In the genomic region with DNA sequence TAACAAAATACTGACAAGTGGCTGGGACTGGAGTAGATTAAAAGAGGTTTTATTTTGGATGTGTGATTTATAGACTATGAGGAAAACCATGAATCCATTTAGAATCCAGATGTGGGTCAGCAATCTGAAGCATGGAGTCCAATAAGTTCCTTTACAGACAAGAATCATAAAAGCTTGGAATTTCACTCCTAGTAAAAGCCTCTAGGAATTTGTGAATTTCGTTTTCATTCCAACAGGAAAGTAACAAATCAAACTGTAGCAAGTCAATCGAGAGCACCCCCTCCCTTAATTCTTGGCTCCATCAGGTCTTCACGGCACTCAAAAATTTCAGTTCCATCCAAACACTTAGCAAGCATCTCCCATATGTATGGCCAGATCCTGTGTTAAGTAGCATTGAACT, we compare ENCODE assay signal across 30 cellular contexts.
"Had no signal": no experiment of that assay in that cellular context is flagged by ENCODE, and none has a peak within 500 bp of the region (broad histone marks: within the 10 kb centered on the region; RNA-seq: fewer than 3 reads in every experiment).

No MANE protein-coding gene starts in this region.

- H3K9me3 ChIP-seq: ascending aorta had no signal

- H3K4me1 ChIP-seq: ascending aorta had no signal

- H3K27ac ChIP-seq: ascending aorta, cardiac muscle cell, VCaP had no signal

- H3K36me3 ChIP-seq: ascending aorta, cardiac muscle cell had no signal

- DNase-seq: activated CD4-positive, alpha-beta memory T cell treated with anti-CD3 and anti-CD28 coated beads, Interleukin-2, amount 10 ng/mL, durations not matched to agents 7 days and 5 days; activated CD4-positive, alpha-beta T cell treated with anti-CD3 and anti-CD28 coated beads for 1 hour; activated CD4-positive, alpha-beta T cell treated with anti-CD3 and anti-CD28 coated beads for 36 hours; activated CD4-positive, alpha-beta T cell treated with anti-CD3 and anti-CD28 coated beads for 48 hours; activated CD4-positive, alpha-beta T cell treated with anti-CD3 and anti-CD28 coated beads, Interleukin-2, amount 10 ng/mL, durations not matched to agents 7 days and 5 days; activated CD4-positive, alpha-beta T cell treated with anti-CD3 and anti-CD28 coated beads, Interleukin-2, amount 50 U/mL, for 48 hours; activated CD4-positive, CD25-positive, alpha-beta regulatory T cell; activated CD8-positive, alpha-beta memory T cell treated with anti-CD3 and anti-CD28 coated beads for 24 hours; activated CD8-positive, alpha-beta memory T cell treated with anti-CD3 and anti-CD28 coated beads, Interleukin-2, amount 10 ng/mL, durations not matched to agents 7 days and 5 days; activated CD8-positive, alpha-beta memory T cell treated with anti-CD3 and anti-CD28 coated beads, Interleukin-2, amount 50 U/mL, for 48 hours; activated CD8-positive, alpha-beta T cell treated with anti-CD3 and anti-CD28 coated beads, Interleukin-2, amount 10 ng/mL, durations not matched to agents 7 days and 5 days; activated effector memory CD4-positive, alpha-beta T cell treated with Interleukin-2 at 50 U/mL for 16 hours; activated gamma-delta T cell; activated naive CD4-positive, alpha-beta T cell treated with anti-CD3 and anti-CD28 coated beads, Interleukin-2, amount 10 ng/mL, durations not matched to agents 7 days and 5 days; activated naive CD4-positive, alpha-beta T cell treated with Interleukin-2 at 50 U/mL for 16 hours; activated naive CD8-positive, alpha-beta T cell treated with anti-CD3 and anti-CD28 coated beads, Interleukin-2, amount 10 ng/mL, durations not matched to agents 7 days and 5 days; activated naive CD8-positive, alpha-beta T cell treated with anti-CD3 and anti-CD28 coated beads, Interleukin-2, amount 50 U/mL, for 24 hours; activated T-cell treated with anti-CD3 and anti-CD28 coated beads, Interleukin-2, amount 50 U/mL, for 24 hours; activated T-cell treated with anti-CD3 and anti-CD28 coated beads, Interleukin-2, amount 50 U/mL, for 48 hours; amygdala; anterior cingulate cortex; caudate nucleus; cerebellar nuclear complex; T-helper 1 cell; T-helper 2 cell; T-helper 9 cell had no signal

- H3K4me3 ChIP-seq: ascending aorta, cardiac muscle cell had no signal

- ATAC-seq: activated CD4-positive, alpha-beta T cell treated with anti-CD3 and anti-CD28 coated beads for 36 hours; activated CD4-positive, CD25-positive, alpha-beta regulatory T cell treated with anti-CD3 and anti-CD28 coated beads, Interleukin-2, amount 50 U/mL, for 24 hours; activated CD8-positive, alpha-beta memory T cell treated with anti-CD3 and anti-CD28 coated beads, Interleukin-2, amount 10 ng/mL, durations not matched to agents 7 days and 5 days; activated CD8-positive, alpha-beta T cell treated with anti-CD3 and anti-CD28 coated beads, Interleukin-2, amount 10 ng/mL, durations not matched to agents 7 days and 5 days; activated naive CD8-positive, alpha-beta T cell treated with anti-CD3 and anti-CD28 coated beads, Interleukin-2, amount 50 U/mL, for 24 hours had no signal

- H3K27me3 ChIP-seq: ascending aorta, cardiac muscle cell had no signal
